ENCODE assay signal across 19 cellular contexts in genomic region chr16:49431591-49432290, GRCh38. TPM values are rescaled to one million over a fixed set of nuclear protein-coding genes. Genes with fewer than 3 reads are reported as not detected.
A peak's percentile ranks its signal among the peaks of the same experiment; 100 is the strongest.
DNase-seq lines count a peak whose midpoint lies in the region; ATAC-seq, FAIRE-seq and TF ChIP-seq lines count a peak whose summit lies in the region.
"Had no signal": no experiment of that assay in that cellular context is flagged by ENCODE, and none has a peak within 500 bp of the region (broad histone marks: within the 10 kb centered on the region; RNA-seq: fewer than 3 reads in every experiment).

No MANE protein-coding gene starts in this region.

- H3K4me1 Mint-ChIP-seq in activated naive CD4-positive, alpha-beta T cell treated with anti-CD3 and anti-CD28 coated beads, Interleukin-2, amount 10 ng/mL, durations not matched to agents 7 days and 5 days = no peaks in the 10 kb centered on the region
- H3K4me1 Mint-ChIP-seq: CD8-positive, alpha-beta memory T cell had no signal

- H3K27ac Mint-ChIP-seq in activated naive CD4-positive, alpha-beta T cell treated with anti-CD3 and anti-CD28 coated beads, Interleukin-2, amount 10 ng/mL, durations not matched to agents 7 days and 5 days = no peak overlapping the region
- H3K27ac Mint-ChIP-seq: CD8-positive, alpha-beta memory T cell had no signal

- no peak for ATAC-seq in upper lobe of right lung
- ATAC-seq in HG03439 (IDR thresholded peaks at IDR 0.05; ENCODE audit: unreplicated experiment) = no peak
- ATAC-seq: HepG2 had no signal

- peak; percentile 1 for DNase-seq in activated naive CD4-positive, alpha-beta T cell treated with anti-CD3 and anti-CD28 coated beads, Interleukin-2, amount 10 ng/mL, durations not matched to agents 7 days and 5 days
- no peak for DNase-seq in activated naive CD4-positive, alpha-beta T cell (lab: John Stamatoyannopoulos, UW)
- no peak for DNase-seq in bronchial epithelial cell (ENCODE audit: low read depth)
- DNase-seq in mesenteric fat pad (ENCODE audit: low spot score) = peak; percentile 68
- DNase-seq in upper lobe of right lung = peak; percentile 26
- no peak for DNase-seq in NCI-H526 (lab: John Stamatoyannopoulos, UW)
- DNase-seq: 8988T; AML-193; Caco-2; CD8-positive, alpha-beta memory T cell; DND-41; GDM1; H7 had no signal

- FAIRE-seq in bronchial epithelial cell (lab: Jason Lieb, UNC) = peak; percentile 83
- FAIRE-seq: GM12892, GM19239, HepG2, HTR-8/SVneo had no signal

- H3K9me3 ChIP-seq in upper lobe of right lung = no peaks in the 10 kb centered on the region
- H3K9me3 ChIP-seq: BLaER1 had no signal

- peaks cover 15% of the 10 kb centered on the region for H3K27me3 Mint-ChIP-seq in activated naive CD4-positive, alpha-beta T cell treated with anti-CD3 and anti-CD28 coated beads, Interleukin-2, amount 10 ng/mL, durations not matched to agents 7 days and 5 days

- H3K27me3 ChIP-seq in bronchial epithelial cell (ENCODE audit: control insufficient read depth, insufficient read depth, low read length) (no peaks in the 10 kb centered on the region), upper lobe of right lung (no peaks in the 10 kb centered on the region)
- H3K27me3 ChIP-seq: BLaER1 had no signal

- intact Hi-C loops in upper lobe of right lung (cut with DNase I) = no loop called here

- TF ChIP-seq CTCF in bronchial epithelial cell (IDR thresholded peaks at IDR 0.05; ENCODE audit: insufficient read depth, low read length, severe bottlenecking) = no peak
- no peak for TF ChIP-seq CTCF in upper lobe of right lung (IDR thresholded peaks at IDR 0.05)

- no peak overlapping the region for H3K4me3 Mint-ChIP-seq in activated naive CD4-positive, alpha-beta T cell treated with anti-CD3 and anti-CD28 coated beads, Interleukin-2, amount 10 ng/mL, durations not matched to agents 7 days and 5 days
- H3K4me3 Mint-ChIP-seq: CD8-positive, alpha-beta memory T cell had no signal

- H3K36me3 ChIP-seq in bronchial epithelial cell (ENCODE audit: control insufficient read depth, insufficient read depth, low read length) = no peaks in the 10 kb centered on the region
- H3K36me3 ChIP-seq in upper lobe of right lung = no peaks in the 10 kb centered on the region
- H3K36me3 ChIP-seq: BLaER1 had no signal

- peaks cover 9% of the 10 kb centered on the region for H3K9me3 Mint-ChIP-seq in activated naive CD4-positive, alpha-beta T cell treated with anti-CD3 and anti-CD28 coated beads, Interleukin-2, amount 10 ng/mL, durations not matched to agents 7 days and 5 days
- H3K9me3 Mint-ChIP-seq: CD8-positive, alpha-beta memory T cell had no signal

- no peaks in the 10 kb centered on the region for H3K4me1 ChIP-seq in upper lobe of right lung
- H3K4me1 ChIP-seq: BLaER1, Caco-2 had no signal

- no peaks in the 10 kb centered on the region for H3K36me3 Mint-ChIP-seq in activated naive CD4-positive, alpha-beta T cell treated with anti-CD3 and anti-CD28 coated beads, Interleukin-2, amount 10 ng/mL, durations not matched to agents 7 days and 5 days

- H3K27ac ChIP-seq in upper lobe of right lung = no peak overlapping the region
- H3K27ac ChIP-seq: BLaER1 had no signal

- H3K4me3 ChIP-seq in bronchial epithelial cell (ENCODE audit: low read depth, low read length) = no peak overlapping the region
- H3K4me3 ChIP-seq in upper lobe of right lung = no peak overlapping the region
- H3K4me3 ChIP-seq: BLaER1 had no signal

- CTCF ChIA-PET in activated naive CD4-positive, alpha-beta T cell treated with anti-CD3 and anti-CD28 coated beads, Interleukin-2, amount 10 ng/mL, durations not matched to agents 7 days and 5 days (lab: Charles Lee) = interaction anchor here (1.2 kb wide), 1 partner anchor 24 kb away, joined by 3 read pairs; no protein-coding TSS in a partner anchor

RNA-seq across cellular contexts. Expression of gene C16orf78, which starts 58.1 kb away (rescaled TPM):
- total RNA-seq in bronchial epithelial cell (not detected in 2 replicates), mesenteric fat pad (not detected), upper lobe of right lung (not detected)
- total RNA-seq: Caco-2; CD8-positive, alpha-beta memory T cell; H7; HepG2 had no signal

Comparison
In these comparisons a context has a peak if more than half of its experiments do, and no peak if none do; other contexts are left out.
1. DNase-seq: peak in activated naive CD4-positive, alpha-beta T cell treated with anti-CD3 and anti-CD28 coated beads, Interleukin-2, amount 10 ng/mL, durations not matched to agents 7 days and 5 days (single experiment), mesenteric fat pad (single experiment) and upper lobe of right lung (single experiment); none in activated naive CD4-positive, alpha-beta T cell (0 of 4), bronchial epithelial cell (single experiment) and NCI-H526 (0 of 2).